In genomic region chr5:68345166-68345565, GRCh38 we compare ENCODE assay signal across 18 cellular contexts.
DNase-seq lines count a peak whose midpoint lies in the region; ATAC-seq and TF ChIP-seq lines count a peak whose summit lies in the region.
"Had no signal": no experiment of that assay in that cellular context is flagged by ENCODE, and none has a peak within 500 bp of the region (broad histone marks: within the 10 kb centered on the region; RNA-seq: fewer than 3 reads in every experiment).

No MANE protein-coding gene starts in this region.

- H3K36me3 Mint-ChIP-seq in activated naive CD8-positive, alpha-beta T cell, result peaks cover 4% of the 10 kb centered on the region
- no peaks in the 10 kb centered on the region for H3K36me3 Mint-ChIP-seq in activated naive CD8-positive, alpha-beta T cell treated with anti-CD3 and anti-CD28 coated beads for 36 hours
- H3K36me3 Mint-ChIP-seq: activated naive CD4-positive, alpha-beta T cell treated with anti-CD3 and anti-CD28 coated beads, Interleukin-2, amount 50 U/mL, for 24 hours had no signal

- peaks cover 7% of the 10 kb centered on the region for H3K9me3 Mint-ChIP-seq in activated naive CD8-positive, alpha-beta T cell (ENCODE audit: low read depth)
- peaks cover 11% of the 10 kb centered on the region for H3K9me3 Mint-ChIP-seq in activated naive CD8-positive, alpha-beta T cell treated with anti-CD3 and anti-CD28 coated beads for 36 hours
- H3K9me3 Mint-ChIP-seq: activated naive CD4-positive, alpha-beta T cell treated with anti-CD3 and anti-CD28 coated beads, Interleukin-2, amount 50 U/mL, for 24 hours had no signal

- H3K9me3 ChIP-seq in stomach, result no peaks in the 10 kb centered on the region
- H3K9me3 ChIP-seq: SJCRH30 had no signal

- H3K36me3 ChIP-seq in stomach, result no peaks in the 10 kb centered on the region
- H3K36me3 ChIP-seq: SJCRH30 had no signal

- intact Hi-C loops in stomach (cut with DNase I; ENCODE audit: low total_unique reads), result no loop called here

- no peaks in the 10 kb centered on the region for H3K27me3 ChIP-seq in stomach
- H3K27me3 ChIP-seq: SJCRH30 had no signal

- no peak overlapping the region for H3K4me3 ChIP-seq in stomach
- H3K4me3 ChIP-seq: SJCRH30, skin epidermis had no signal

- no peak for ATAC-seq in esophagus mucosa
- ATAC-seq in GM21360 (IDR thresholded peaks at IDR 0.05; ENCODE audit: unreplicated experiment), result no peak

- no peak for DNase-seq in activated naive CD8-positive, alpha-beta T cell treated with anti-CD3 and anti-CD28 coated beads for 36 hours
- DNase-seq in amniotic epithelial cell (ENCODE audit: low read depth) (peak; percentile 54), iris pigment epithelial cell (ENCODE audit: low read depth) (peak; percentile 49), retina (no peak), stomach (no peak)
- DNase-seq: activated CD4-positive, CD25-positive, alpha-beta regulatory T cell treated with anti-CD3 and anti-CD28 coated beads, Interleukin-2, amount 50 U/mL, for 72 hours; activated T-cell treated with anti-CD3 and anti-CD28 coated beads for 4 hours; Karpas-422; NCI-H146; SJCRH30 had no signal

- H3K27ac Mint-ChIP-seq in activated naive CD8-positive, alpha-beta T cell, result peak overlapping the region; percentile 12
- no peak overlapping the region for H3K27ac Mint-ChIP-seq in activated naive CD8-positive, alpha-beta T cell treated with anti-CD3 and anti-CD28 coated beads for 36 hours
- H3K27ac Mint-ChIP-seq: CD4-positive, alpha-beta T cell had no signal

- H3K4me1 ChIP-seq in stomach, result peaks cover 0 to 22% (median 3%) of the 10 kb centered on the region in 4 donors
- H3K4me1 ChIP-seq: SJCRH30 had no signal

- peaks cover 20% of the 10 kb centered on the region for H3K4me1 Mint-ChIP-seq in activated naive CD8-positive, alpha-beta T cell (ENCODE audit: low read depth)
- peaks cover 29% of the 10 kb centered on the region for H3K4me1 Mint-ChIP-seq in activated naive CD8-positive, alpha-beta T cell treated with anti-CD3 and anti-CD28 coated beads for 36 hours

- no peak overlapping the region for H3K4me3 Mint-ChIP-seq in activated naive CD8-positive, alpha-beta T cell
- H3K4me3 Mint-ChIP-seq in activated naive CD8-positive, alpha-beta T cell treated with anti-CD3 and anti-CD28 coated beads for 36 hours, result no peak overlapping the region
- H3K4me3 Mint-ChIP-seq: CD4-positive, alpha-beta T cell; type B pancreatic cell had no signal

- H3K27me3 Mint-ChIP-seq in activated naive CD8-positive, alpha-beta T cell, result no peaks in the 10 kb centered on the region
- no peaks in the 10 kb centered on the region for H3K27me3 Mint-ChIP-seq in activated naive CD8-positive, alpha-beta T cell treated with anti-CD3 and anti-CD28 coated beads for 36 hours
- H3K27me3 Mint-ChIP-seq: activated naive CD4-positive, alpha-beta T cell treated with anti-CD3 and anti-CD28 coated beads, Interleukin-2, amount 50 U/mL, for 24 hours; CD4-positive, alpha-beta T cell; type B pancreatic cell had no signal

- H3K27ac ChIP-seq in stomach, result peak overlapping the region in 1 of 5 donors; percentile 43
- H3K27ac ChIP-seq: parathyroid adenoma, SJCRH30 had no signal

- TF ChIP-seq POLR2A in stomach (IDR thresholded peaks at IDR 0.05), result no peak

- TF ChIP-seq CTCF in stomach (IDR thresholded peaks at IDR 0.05), result no peak

- WGBS in stomach, 5 donors, result 89 to 95% (median 90%) methylated on average over 3 of the region's 3 CpGs

- TF ChIP-seq EP300 in stomach (IDR thresholded peaks at IDR 0.05), result no peak

Comparison
In these comparisons a context has a peak if more than half of its experiments do, and no peak if none do; other contexts are left out.
1. DNase-seq: peak in amniotic epithelial cell (single experiment) and iris pigment epithelial cell (single experiment); none in activated naive CD8-positive, alpha-beta T cell treated with anti-CD3 and anti-CD28 coated beads for 36 hours (single experiment), retina (single experiment) and stomach (single experiment).